In the genomic region with DNA sequence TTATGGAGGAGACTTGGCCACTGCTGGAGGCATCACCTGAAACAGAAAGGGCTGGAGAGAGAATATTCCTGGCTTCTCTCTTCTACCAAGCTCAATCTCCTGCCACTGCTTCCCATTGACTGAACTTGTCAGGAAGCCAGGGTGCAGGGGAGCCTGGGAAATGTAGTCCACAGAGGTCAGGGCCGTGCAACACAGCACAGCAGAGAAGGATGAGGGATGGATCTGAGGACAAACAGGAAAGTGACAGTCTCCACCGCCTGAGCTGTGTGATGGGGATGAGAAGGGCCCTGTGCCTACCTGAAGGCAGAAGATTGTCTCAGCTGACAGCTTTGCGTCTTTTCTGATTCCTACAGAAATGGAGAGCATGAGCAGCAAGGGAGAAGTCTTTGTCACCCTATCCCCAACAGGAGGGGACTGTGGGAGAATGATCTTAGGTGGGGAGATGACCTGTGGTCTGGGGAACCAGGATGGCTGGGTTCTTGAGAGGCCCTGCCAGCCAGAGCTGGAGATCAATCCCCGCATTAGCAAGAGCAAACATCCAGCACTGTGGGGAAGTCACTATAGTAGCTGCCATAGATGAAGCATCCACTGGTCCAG, we compare ENCODE assay signal across 8 cellular contexts.
DNase-seq lines count a peak whose midpoint lies in the region; ATAC-seq and TF ChIP-seq lines count a peak whose summit lies in the region.

No MANE protein-coding gene starts in this region.

- no peak overlapping the region for H3K4me3 Mint-ChIP-seq in stimulated activated memory B cell treated with anti-CD40 and anti-IgM and Interleukin-4, amounts not matched to agents 10 μg/mL and 1 μg/mL and 100 μg/mL, for 72 hours

- H3K9me3 Mint-ChIP-seq in stimulated activated memory B cell treated with anti-CD40 and anti-IgM and Interleukin-4, amounts not matched to agents 10 μg/mL and 1 μg/mL and 100 μg/mL, for 72 hours = peaks cover 3% of the 10 kb centered on the region

- H3K9me3 ChIP-seq in RWPE2 (ENCODE audit: severe bottlenecking) (no peaks in the 10 kb centered on the region), cardiac muscle cell (ENCODE audit: low read depth) (no peaks in the 10 kb centered on the region), gastroesophageal sphincter (no peaks in the 10 kb centered on the region)

- no peak for TF ChIP-seq POLR2A in gastroesophageal sphincter (IDR thresholded peaks at IDR 0.05)

- peaks cover 15% of the 10 kb centered on the region for H3K4me1 ChIP-seq in RWPE2 (ENCODE audit: insufficient read depth, poor library complexity, severe bottlenecking)
- peaks cover 11% of the 10 kb centered on the region for H3K4me1 ChIP-seq in cardiac muscle cell (ENCODE audit: low read depth)
- H3K4me1 ChIP-seq in gastroesophageal sphincter = peaks cover 0 to 12% (median 6%) of the 10 kb centered on the region in 3 donors

- DNase-seq in NCI-H748 (lab: John Stamatoyannopoulos, UW; ENCODE audit: unreplicated experiment) = peak; percentile 24
- DNase-seq in NCI-H748 treated with DMSO at 0.1 percent for 48 hours (lab: John Stamatoyannopoulos, UW) = no peak
- no peak for DNase-seq in RWPE2 (ENCODE audit: low spot score)
- DNase-seq in cardiac muscle cell (ENCODE audit: low read depth in 1 of 2, low spot score in 1 of 2) = peak; percentile 51 to 69
- no peak for DNase-seq in NCI-H1436 treated with DMSO at 0.1 percent for 48 hours (lab: John Stamatoyannopoulos, UW)

- no peak overlapping the region for H3K4me3 ChIP-seq in RWPE2 (ENCODE audit: severe bottlenecking)
- H3K4me3 ChIP-seq in cardiac muscle cell = no peak overlapping the region
- H3K4me3 ChIP-seq in gastroesophageal sphincter = no peak overlapping the region

- H3K27me3 ChIP-seq in RWPE2 (ENCODE audit: insufficient read depth, poor library complexity, severe bottlenecking) = no peaks in the 10 kb centered on the region
- no peaks in the 10 kb centered on the region for H3K27me3 ChIP-seq in cardiac muscle cell
- H3K27me3 ChIP-seq in gastroesophageal sphincter = no peaks in the 10 kb centered on the region

- no peak for TF ChIP-seq EP300 in gastroesophageal sphincter (IDR thresholded peaks at IDR 0.05)

- H3K36me3 Mint-ChIP-seq in stimulated activated memory B cell treated with anti-CD40 and anti-IgM and Interleukin-4, amounts not matched to agents 10 μg/mL and 1 μg/mL and 100 μg/mL, for 72 hours = no peaks in the 10 kb centered on the region

- peaks cover 70% of the 10 kb centered on the region for H3K4me1 Mint-ChIP-seq in stimulated activated memory B cell treated with anti-CD40 and anti-IgM and Interleukin-4, amounts not matched to agents 10 μg/mL and 1 μg/mL and 100 μg/mL, for 72 hours

- ATAC-seq in RWPE2 (ENCODE audit: low read depth) (peak; percentile 43; the same call in 2 of the 3 replicates), GM19328 (IDR thresholded peaks at IDR 0.05; ENCODE audit: unreplicated experiment) (no peak), gastroesophageal sphincter (no peak)
- ATAC-seq in stimulated activated memory B cell treated with anti-CD40 and anti-IgM and Interleukin-4, amounts not matched to agents 10 μg/mL and 1 μg/mL and 100 μg/mL, for 72 hours = no peak

- no peaks in the 10 kb centered on the region for H3K36me3 ChIP-seq in RWPE2 (ENCODE audit: low read depth)
- no peaks in the 10 kb centered on the region for H3K36me3 ChIP-seq in cardiac muscle cell
- no peaks in the 10 kb centered on the region for H3K36me3 ChIP-seq in gastroesophageal sphincter

- TF ChIP-seq CTCF in RWPE2 (IDR thresholded peaks at IDR 0.05; ENCODE audit: poor library complexity, severe bottlenecking) (no peak), cardiac muscle cell (IDR thresholded peaks at IDR 0.05; ENCODE audit: low read depth, low read length) (no peak), gastroesophageal sphincter (IDR thresholded peaks at IDR 0.05) (no peak)

- H3K27me3 Mint-ChIP-seq in stimulated activated memory B cell treated with anti-CD40 and anti-IgM and Interleukin-4, amounts not matched to agents 10 μg/mL and 1 μg/mL and 100 μg/mL, for 72 hours = no peaks in the 10 kb centered on the region

- peak overlapping the region; percentile 53 for H3K27ac Mint-ChIP-seq in stimulated activated memory B cell treated with anti-CD40 and anti-IgM and Interleukin-4, amounts not matched to agents 10 μg/mL and 1 μg/mL and 100 μg/mL, for 72 hours

- WGBS in gastroesophageal sphincter (ENCODE audit: low coverage in 1 of 2), 2 donors = 46 to 100% methylated on average over 2 to 3 of the region's 4 CpGs

- H3K27ac ChIP-seq in RWPE2 (ENCODE audit: poor library complexity, severe bottlenecking) = no peak overlapping the region
- no peak overlapping the region for H3K27ac ChIP-seq in cardiac muscle cell
- H3K27ac ChIP-seq in gastroesophageal sphincter = no peak overlapping the region

Comparison
In these comparisons a context has a peak if more than half of its experiments do, and no peak if none do; other contexts are left out.
1. DNase-seq: peak in NCI-H748 (single experiment) and cardiac muscle cell (2 of 2); none in NCI-H748 treated with DMSO at 0.1 percent for 48 hours (single experiment), RWPE2 (single experiment) and NCI-H1436 treated with DMSO at 0.1 percent for 48 hours (single experiment).